ENCODE assay signal across 6 cellular contexts in the genomic region with DNA sequence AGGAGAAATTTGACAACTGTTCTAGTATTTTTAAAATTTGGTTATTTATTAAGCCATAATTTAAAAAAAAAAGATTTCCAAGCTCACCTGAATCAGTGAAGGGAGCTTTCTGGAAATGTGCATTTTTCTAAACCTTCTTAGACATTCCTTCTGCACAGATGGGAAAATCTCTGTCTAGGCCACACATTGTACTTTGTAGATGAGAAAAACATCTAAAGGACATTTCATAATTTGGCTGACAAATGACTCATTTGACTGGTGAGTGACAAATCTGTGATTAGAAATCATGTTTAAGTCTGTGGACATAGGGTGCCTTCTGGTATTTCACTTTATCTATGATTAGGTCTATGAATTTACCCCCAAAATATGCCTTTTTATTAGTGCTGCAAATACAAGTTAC.
"Had no signal": no experiment of that assay in that cellular context is flagged by ENCODE, and none has a peak within 500 bp of the region (broad histone marks: within the 10 kb centered on the region; RNA-seq: fewer than 3 reads in every experiment).

No MANE protein-coding gene starts in this region.

- H2AFZ ChIP-seq: GM23338 had no signal

- H3K4me3 ChIP-seq: GM23338 had no signal

- DNase-seq: H9, HCEC 1CT, IMR-90 had no signal

- H3K4me2 ChIP-seq: GM23338 had no signal

- FAIRE-seq: H1, HTR-8/SVneo had no signal

- ATAC-seq: GM23338 had no signal
